Comparison of ENCODE assay signal across 8 cellular contexts in the genomic region with DNA sequence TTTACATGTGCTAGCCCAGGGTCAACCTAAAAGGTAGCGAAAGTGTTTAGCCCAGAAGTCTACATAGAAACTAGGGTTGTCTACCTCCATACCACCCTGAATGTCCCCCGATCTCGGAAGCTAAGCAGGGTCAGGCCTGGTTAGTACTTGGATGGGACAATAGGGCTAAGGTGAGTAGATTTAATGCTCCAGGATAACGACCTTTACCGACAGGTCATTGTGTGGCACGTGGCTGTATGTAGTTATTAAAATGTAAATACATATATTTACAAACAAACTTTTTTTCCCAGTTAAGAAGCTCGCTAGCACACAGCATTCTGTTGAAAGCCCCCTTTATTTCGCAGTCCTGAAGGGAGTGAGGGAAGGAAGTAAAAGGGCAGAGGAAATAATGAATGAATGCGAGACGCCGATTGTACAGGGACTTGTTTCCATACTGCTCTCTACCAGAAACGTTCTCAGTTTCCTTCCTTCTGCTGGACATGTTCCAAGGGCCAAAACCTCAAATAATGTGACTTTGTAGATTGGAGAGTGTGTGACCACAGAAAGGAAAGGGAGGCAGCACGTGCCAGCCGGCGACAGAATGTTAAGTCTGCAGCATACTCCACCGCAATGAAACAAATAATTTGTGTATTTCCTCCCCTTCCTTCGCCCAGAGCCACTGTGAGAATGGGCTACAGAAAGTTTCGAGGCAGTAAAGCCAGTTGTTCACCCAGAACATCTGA. TPM values are rescaled to one million over a fixed set of nuclear protein-coding genes. Genes with fewer than 3 reads are reported as not detected.
DNase-seq lines count a peak whose midpoint lies in the region; ATAC-seq and TF ChIP-seq lines count a peak whose summit lies in the region.

No MANE protein-coding gene starts in this region.

- H3K27ac ChIP-seq in DND-41 (ENCODE audit: low read length) (peak overlapping the region; percentile 86), thoracic aorta (peak overlapping the region; percentile 53 to 78)
- H3K27ac ChIP-seq in effector memory CD4-positive, alpha-beta T cell (ENCODE audit: insufficient read depth, low read length, poor library complexity, severe bottlenecking) = peak overlapping the region; percentile 76

- peaks cover 4% of the 10 kb centered on the region; the same call in 1 of the 2 replicates for H3K36me3 ChIP-seq in DND-41 (ENCODE audit: insufficient read depth, low read length)
- no peaks in the 10 kb centered on the region for H3K36me3 ChIP-seq in effector memory CD4-positive, alpha-beta T cell (ENCODE audit: control insufficient read depth, insufficient read depth, low read length)
- H3K36me3 ChIP-seq in thoracic aorta = no peaks in the 10 kb centered on the region

- TF ChIP-seq CTCF in DND-41 (IDR thresholded peaks at IDR 0.05; ENCODE audit: borderline replicate concordance, extremely low read depth, low read length, poor library complexity, severe bottlenecking) (no peak), WI38 (IDR thresholded peaks at IDR 0.05; ENCODE audit: low read depth, low read length) (no peak), thoracic aorta (IDR thresholded peaks at IDR 0.05) (no peak)

- peak; percentile 43 for DNase-seq in DND-41
- peak; percentile 53 for DNase-seq in Jurkat, Clone E6-1 (ENCODE audit: low read depth, low spot score)
- DNase-seq in effector memory CD4-positive, alpha-beta T cell = peak; percentile 28 to 41 (median 33)
- DNase-seq in thoracic aorta (ENCODE audit: low spot score) = no peak
- no peak for DNase-seq in NCI-H2029 (lab: John Stamatoyannopoulos, UW)

- no peaks in the 10 kb centered on the region for H3K9me3 ChIP-seq in DND-41 (ENCODE audit: insufficient read depth, low read length, severe bottlenecking)
- H3K9me3 ChIP-seq in effector memory CD4-positive, alpha-beta T cell (ENCODE audit: control insufficient read depth, low read length) = no peaks in the 10 kb centered on the region
- no peaks in the 10 kb centered on the region for H3K9me3 ChIP-seq in mononuclear cell (ENCODE audit: low read depth, low read length)
- H3K9me3 ChIP-seq in thoracic aorta = no peaks in the 10 kb centered on the region

- H3K79me2 ChIP-seq in DND-41 (ENCODE audit: insufficient read depth, low read length) = peaks cover 75% of the 10 kb centered on the region

- H3K4me1 ChIP-seq in DND-41 (ENCODE audit: insufficient read depth, low read length) = peaks cover 39% of the 10 kb centered on the region
- H3K4me1 ChIP-seq in effector memory CD4-positive, alpha-beta T cell (ENCODE audit: control insufficient read depth, insufficient read depth, low read length, poor library complexity, severe bottlenecking) = peaks cover 17% of the 10 kb centered on the region
- peaks cover 21% of the 10 kb centered on the region for H3K4me1 ChIP-seq in mononuclear cell (ENCODE audit: insufficient read depth, low read length)
- peaks cover 21 to 27% of the 10 kb centered on the region in 2 donors for H3K4me1 ChIP-seq in thoracic aorta (ENCODE audit: control insufficient read depth in 1 of 2, low read depth in 2 of 2)

- ATAC-seq in DND-41 (ENCODE audit: insufficient read depth, low read depth) (peak; percentile 13; the same call in 1 of the 3 replicates), GM21447 (IDR thresholded peaks at IDR 0.05; ENCODE audit: unreplicated experiment) (peak; percentile 18), thoracic aorta (ENCODE audit: insufficient number of reproducible peaks, low FRiP score, low read depth) (peak; percentile 9)

- peak overlapping the region; percentile 99 for H2AFZ ChIP-seq in DND-41 (ENCODE audit: low read depth, low read length)

- H3K27me3 ChIP-seq in DND-41 (ENCODE audit: insufficient read depth, low read length, poor library complexity) (no peaks in the 10 kb centered on the region), mononuclear cell (ENCODE audit: insufficient read depth, low read length) (no peaks in the 10 kb centered on the region), thoracic aorta (replicated peaks; ENCODE audit: insufficient read depth) (no peaks in the 10 kb centered on the region)
- no peaks in the 10 kb centered on the region for H3K27me3 ChIP-seq in effector memory CD4-positive, alpha-beta T cell (replicated peaks; ENCODE audit: control insufficient read depth, insufficient read depth, low read length, poor library complexity, severe bottlenecking)

- no peaks in the 10 kb centered on the region for H4K20me1 ChIP-seq in DND-41 (ENCODE audit: insufficient read depth, low read length)

- peak overlapping the region; percentile 75 for H3K9ac ChIP-seq in DND-41 (ENCODE audit: low read depth, low read length)

- H3K4me3 ChIP-seq in DND-41 (ENCODE audit: low read depth in 1 of 2, low read length in 2 of 2) (peak overlapping the region; percentile 58 to 86), WI38 (ENCODE audit: low read depth, low read length) (peak overlapping the region; percentile 97), mononuclear cell (ENCODE audit: low read length) (peak overlapping the region; percentile 85), thoracic aorta (peak overlapping the region; percentile 99)
- peak overlapping the region; percentile 99 for H3K4me3 ChIP-seq in Jurkat, Clone E6-1 (ENCODE audit: low read length)
- H3K4me3 ChIP-seq in effector memory CD4-positive, alpha-beta T cell (ENCODE audit: insufficient read depth, low read depth, low read length, poor library complexity, severe bottlenecking) = peak overlapping the region; percentile 69

- H3K4me2 ChIP-seq in DND-41 (ENCODE audit: insufficient read depth, low read length) = peak overlapping the region; percentile 86

RNA-seq across cellular contexts. Expression of gene ADAT2, which starts 0.6 kb away (rescaled TPM):
- polyA plus RNA-seq in Jurkat, Clone E6-1 (2012; ENCODE audit: insufficient read depth, insufficient read length) = 20.3 TPM
- total RNA-seq in mononuclear cell (8.1 TPM), thoracic aorta (10 to 100 TPM; 11.2 to 12.3 TPM)

RNA-seq across cellular contexts. Expression of gene PEX3, which starts 0.7 kb away (rescaled TPM):
- 30.1 TPM for polyA plus RNA-seq in Jurkat, Clone E6-1 (2012; ENCODE audit: insufficient read depth, insufficient read length)
- total RNA-seq in mononuclear cell (10.5 TPM), thoracic aorta (10 to 100 TPM; 11.4 to 16.2 TPM)

Comparison
In these comparisons a context has a peak if more than half of its experiments do, and no peak if none do; other contexts are left out.
1. DNase-seq: peak in DND-41 (single experiment), Jurkat, Clone E6-1 (single experiment) and effector memory CD4-positive, alpha-beta T cell (3 of 3); none in thoracic aorta (single experiment) and NCI-H2029 (single experiment).
2. Peak in every context shown above with its lines, with median percentiles within 50 percentile points of each other: ATAC-seq, H3K27ac ChIP-seq and H3K4me3 ChIP-seq.